ENCODE assay signal across 14 cellular contexts in genomic region chr1:170461762-170462384, GRCh38.
DNase-seq lines count a peak whose midpoint lies in the region; ATAC-seq, FAIRE-seq and TF ChIP-seq lines count a peak whose summit lies in the region.
"Had no signal": no experiment of that assay in that cellular context is flagged by ENCODE, and none has a peak within 500 bp of the region (broad histone marks: within the 10 kb centered on the region; RNA-seq: fewer than 3 reads in every experiment).

No MANE protein-coding gene starts in this region.

- no peak for ATAC-seq in HG03342 (IDR thresholded peaks at IDR 0.05; ENCODE audit: unreplicated experiment)
- no peak for ATAC-seq in GM19467 (IDR thresholded peaks at IDR 0.05; ENCODE audit: unreplicated experiment)
- ATAC-seq: left colon had no signal

- H3K27ac ChIP-seq in astrocyte (ENCODE audit: low read depth, low read length) (peak overlapping the region; percentile 89), mesenchymal stem cell (ENCODE audit: low read length, poor library complexity, severe bottlenecking) (no peak overlapping the region)

- no peak overlapping the region for H3K14ac ChIP-seq in mesenchymal stem cell (ENCODE audit: low read length in 2 of 2)

- no peak overlapping the region for H2AK5ac ChIP-seq in mesenchymal stem cell (ENCODE audit: low read length, severe bottlenecking)

- WGBS in mesenchymal stem cell = 88% methylated on average over 4 of the region's 4 CpGs

- H4K8ac ChIP-seq in mesenchymal stem cell (ENCODE audit: low read length) = no peak overlapping the region

- H3K79me1 ChIP-seq in mesenchymal stem cell (replicated peaks; ENCODE audit: low read length, poor library complexity, severe bottlenecking) = no peaks in the 10 kb centered on the region

- H3K4me3 Mint-ChIP-seq in astrocyte (ENCODE audit: unreplicated experiment) = no peak overlapping the region
- H3K4me3 Mint-ChIP-seq: activated naive CD4-positive, alpha-beta T cell treated with anti-CD3 and anti-CD28 coated beads, Interleukin-2, amount 50 U/mL, for 24 hours; neural crest cell had no signal

- H3K23ac ChIP-seq in mesenchymal stem cell (ENCODE audit: low read length in 2 of 2) = no peak overlapping the region

- no peaks in the 10 kb centered on the region for H3K36me3 ChIP-seq in astrocyte (ENCODE audit: insufficient read depth, low read length)
- no peaks in the 10 kb centered on the region for H3K36me3 ChIP-seq in mesenchymal stem cell (ENCODE audit: control insufficient read depth in 1 of 2, insufficient read depth in 2 of 2, low read depth in 1 of 2, low read length in 2 of 2)
- H3K36me3 ChIP-seq: BE2C had no signal

- H3K4me1 Mint-ChIP-seq in astrocyte (ENCODE audit: low read depth, unreplicated experiment) = peaks cover 13% of the 10 kb centered on the region
- H3K4me1 Mint-ChIP-seq: activated naive CD4-positive, alpha-beta T cell treated with anti-CD3 and anti-CD28 coated beads, Interleukin-2, amount 50 U/mL, for 24 hours; neural crest cell had no signal

- no peak for TF ChIP-seq CTCF in astrocyte (IDR thresholded peaks at IDR 0.05; ENCODE audit: insufficient read depth, low read depth, low read length)

- H3K9ac ChIP-seq in astrocyte (ENCODE audit: low read length) = peak overlapping the region; percentile 68
- peak overlapping the region; percentile 75 for H3K9ac ChIP-seq in mesenchymal stem cell (ENCODE audit: low read length)

- H2BK5ac ChIP-seq in mesenchymal stem cell (ENCODE audit: low read depth, low read length, poor library complexity, severe bottlenecking) = no peak overlapping the region

- no peaks in the 10 kb centered on the region for H3K27me3 Mint-ChIP-seq in astrocyte (ENCODE audit: low read depth, unreplicated experiment)

- peaks cover 10% of the 10 kb centered on the region for H3K9me3 Mint-ChIP-seq in astrocyte (ENCODE audit: unreplicated experiment)

- H3K79me2 ChIP-seq in astrocyte (ENCODE audit: insufficient read depth, low read length) = no peaks in the 10 kb centered on the region

- no peak overlapping the region for H3K18ac ChIP-seq in mesenchymal stem cell (ENCODE audit: low read depth in 1 of 2, low read length in 2 of 2)

- no peak overlapping the region for H2BK15ac ChIP-seq in mesenchymal stem cell (ENCODE audit: low read depth, poor library complexity, severe bottlenecking)

- no peak overlapping the region for H4K91ac ChIP-seq in mesenchymal stem cell (ENCODE audit: low read length)

- H2BK12ac ChIP-seq in mesenchymal stem cell (ENCODE audit: low read length in 2 of 2) = no peak overlapping the region

- H3K4me2 ChIP-seq in astrocyte (ENCODE audit: low read length) (peak overlapping the region; percentile 60), mesenchymal stem cell (ENCODE audit: low read length, poor library complexity, severe bottlenecking) (no peak overlapping the region)

- peaks cover 14% of the 10 kb centered on the region for H3K4me1 ChIP-seq in astrocyte (ENCODE audit: insufficient read depth, low read length)
- H3K4me1 ChIP-seq in mesenchymal stem cell (ENCODE audit: control insufficient read depth, insufficient read depth, low read depth, low read length) = no peaks in the 10 kb centered on the region
- H3K4me1 ChIP-seq: BE2C had no signal

- no peak overlapping the region for H2BK120ac ChIP-seq in mesenchymal stem cell (ENCODE audit: low read depth, low read length)

- DNase-seq in AG08395 (ENCODE audit: low spot score) (peak; percentile 79), H4 (ENCODE audit: low spot score) (peak; percentile 31), astrocyte (ENCODE audit: low read depth) (peak; percentile 97), mesenchymal stem cell (peak; percentile 1), SHP77 (lab: John Stamatoyannopoulos, UW) (no peak), NCI-H1694 (lab: John Stamatoyannopoulos, UW) (no peak)
- DNase-seq: BE2C, GF-D8, left colon, OCI-M1 had no signal

- H3K27me3 ChIP-seq in astrocyte (ENCODE audit: insufficient read depth, low read length) (no peaks in the 10 kb centered on the region), mesenchymal stem cell (ENCODE audit: control insufficient read depth in 1 of 2, insufficient read depth in 1 of 2, low read length in 2 of 2) (no peaks in the 10 kb centered on the region)
- H3K27me3 ChIP-seq: BE2C had no signal

- H3K36me3 Mint-ChIP-seq in astrocyte (ENCODE audit: low read depth, unreplicated experiment) = no peaks in the 10 kb centered on the region

- FAIRE-seq in astrocyte (lab: Jason Lieb, UNC) = peak; percentile 97

- peak overlapping the region; percentile 79 for H3K27ac Mint-ChIP-seq in astrocyte (ENCODE audit: unreplicated experiment)
- H3K27ac Mint-ChIP-seq: activated naive CD4-positive, alpha-beta T cell treated with anti-CD3 and anti-CD28 coated beads, Interleukin-2, amount 50 U/mL, for 24 hours had no signal

- H2AFZ ChIP-seq in astrocyte (ENCODE audit: low read depth, low read length) (no peak overlapping the region), mesenchymal stem cell (ENCODE audit: low read depth, low read length) (no peak overlapping the region)

- H3K4ac ChIP-seq in mesenchymal stem cell (ENCODE audit: low read depth in 1 of 2, low read length in 2 of 2) = no peak overlapping the region

- H3K9me3 ChIP-seq in astrocyte (ENCODE audit: insufficient read depth, low read depth, low read length) = no peaks in the 10 kb centered on the region
- peaks cover 12% of the 10 kb centered on the region for H3K9me3 ChIP-seq in mesenchymal stem cell (ENCODE audit: control insufficient read depth, low read length)
- H3K9me3 ChIP-seq: BE2C had no signal

- H3K4me3 ChIP-seq in astrocyte (ENCODE audit: insufficient read depth, low read depth, low read length) (no peak overlapping the region), mesenchymal stem cell (ENCODE audit: insufficient read depth in 1 of 2, low read depth in 1 of 2, low read length in 2 of 2) (peak overlapping the region in 1 of 2 experiments; percentile 17)

- no peaks in the 10 kb centered on the region for H4K20me1 ChIP-seq in astrocyte (ENCODE audit: insufficient read depth, low read length)

Comparison
In these comparisons a context has a peak if more than half of its experiments do, and no peak if none do; other contexts are left out.
1. DNase-seq: peak in AG08395 (single experiment), H4 (single experiment), astrocyte (single experiment) and mesenchymal stem cell (single experiment); none in SHP77 (0 of 2) and NCI-H1694 (single experiment).